In genomic region chrX:19862634-19863236, GRCh38 we compare ENCODE assay signal across 19 cellular contexts. TPM values are rescaled to one million over a fixed set of nuclear protein-coding genes. Genes with fewer than 3 reads are reported as not detected.
DNase-seq lines count a peak whose midpoint lies in the region; FAIRE-seq and TF ChIP-seq lines count a peak whose summit lies in the region.
"Had no signal": no experiment of that assay in that cellular context is flagged by ENCODE, and none has a peak within 500 bp of the region (broad histone marks: within the 10 kb centered on the region; RNA-seq: fewer than 3 reads in every experiment).

No MANE protein-coding gene starts in this region.

- peak overlapping the region; percentile 97 for H3K27ac ChIP-seq in KOPT-K1 (ENCODE audit: low read depth, low read length, poor library complexity, severe bottlenecking)
- no peak overlapping the region for H3K27ac ChIP-seq in iPS-20b (ENCODE audit: low read length)
- peak overlapping the region; percentile 24 for H3K27ac ChIP-seq in vagina
- H3K27ac ChIP-seq in coronary artery = no peak overlapping the region
- H3K27ac ChIP-seq: sigmoid colon had no signal

- no peak for DNase-seq in GM19239 (ENCODE audit: insufficient read length, low spot score)
- DNase-seq in vagina (ENCODE audit: extremely low spot score in 2 of 2) = no peak
- no peak for DNase-seq in coronary artery (ENCODE audit: low spot score)
- DNase-seq in GM10248 (ENCODE audit: extremely low spot score) = no peak
- DNase-seq in NCI-H2171 treated with DMSO at 0.1 percent for 48 hours (lab: John Stamatoyannopoulos, UW) = no peak
- DNase-seq: activated naive CD8-positive, alpha-beta T cell treated with anti-CD3 and anti-CD28 coated beads for 36 hours; BE2C; foreskin melanocyte; Kasumi-1; left colon; mucosa of descending colon; NCI-H1417; occipital lobe; PC-3; sigmoid colon; stimulated activated CD4-positive, alpha-beta T cell treated with anti-CD3 and anti-CD28 coated beads, Interleukin-2, amount 100 ng/mL, for 24 hours; uterus had no signal

- CTCF ChIA-PET in GM10248 (lab: Yijun Ruan, JAX) = interaction anchor here (0.7 to 1.8 kb wide), 6 partner anchors 9 to 21 kb away, joined by 3 to 8 read pairs (median 3); no protein-coding TSS in a partner anchor

- no peaks in the 10 kb centered on the region for H3K9me3 ChIP-seq in KOPT-K1 (ENCODE audit: insufficient read depth, low read length, poor library complexity, severe bottlenecking)
- H3K9me3 ChIP-seq in iPS-20b (ENCODE audit: insufficient read depth, low read depth, low read length) = no peaks in the 10 kb centered on the region
- H3K9me3 ChIP-seq in vagina = no peaks in the 10 kb centered on the region
- H3K9me3 ChIP-seq: BE2C, mucosa of descending colon, sigmoid colon, uterus had no signal

- intact Hi-C loops in vagina (cut with DNase I) = no loop called here

- no peak for TF ChIP-seq CTCF in vagina (IDR thresholded peaks at IDR 0.05)
- no peak for TF ChIP-seq CTCF in coronary artery (IDR thresholded peaks at IDR 0.05)
- TF ChIP-seq CTCF in GM10248 (IDR thresholded peaks at IDR 0.05; ENCODE audit: control extremely low read depth, extremely low read depth, low read depth, missing control alignments) = no peak

- H3K36me3 ChIP-seq in KOPT-K1 (ENCODE audit: insufficient read depth, low read length) (no peaks in the 10 kb centered on the region), iPS-20b (ENCODE audit: insufficient read depth, low read depth, low read length) (no peaks in the 10 kb centered on the region), vagina (no peaks in the 10 kb centered on the region)
- H3K36me3 ChIP-seq: BE2C, sigmoid colon, uterus had no signal

- H3K27me3 ChIP-seq in iPS-20b (ENCODE audit: insufficient read depth, low read length) (no peaks in the 10 kb centered on the region; the same call in 1 of the 2 replicates), vagina (no peaks in the 10 kb centered on the region)
- H3K27me3 ChIP-seq: BE2C, sigmoid colon had no signal

- TF ChIP-seq POLR2A in vagina (IDR thresholded peaks at IDR 0.05) = no peak

- POLR2A ChIA-PET in GM10248 (lab: Yijun Ruan, JAX) = interaction anchor here (0.6 to 1.3 kb wide), 3 partner anchors 8 to 33 kb away, joined by 4 to 5 read pairs (median 5); no protein-coding TSS in a partner anchor

- H3K9ac ChIP-seq in iPS-20b (ENCODE audit: low read depth, low read length) = no peak overlapping the region

- H3K4me3 ChIP-seq in iPS-20b (ENCODE audit: low read length) = 0 out of 2 replicates have a peak overlapping the region, but pooled peaks have one; percentile 3
- H3K4me3 ChIP-seq in vagina = no peak overlapping the region
- H3K4me3 ChIP-seq in coronary artery = no peak overlapping the region
- H3K4me3 ChIP-seq: mucosa of descending colon, sigmoid colon, uterus had no signal

- H3K4me1 ChIP-seq in iPS-20b (ENCODE audit: insufficient read depth, low read length) = peaks cover 21% of the 10 kb centered on the region; the same call in 1 of the 2 replicates
- H3K4me1 ChIP-seq in vagina = peaks cover 20% of the 10 kb centered on the region
- H3K4me1 ChIP-seq: BE2C, sigmoid colon, uterus had no signal

- FAIRE-seq in GM19239 (lab: Jason Lieb, UNC) = peak; percentile 44

RNA-seq across cellular contexts. Expression of gene SH3KBP1, which starts 24.7 kb away (rescaled TPM):
- total RNA-seq in vagina = 16.9 TPM

Comparison
In these comparisons a context has a peak if more than half of its experiments do, and no peak if none do; other contexts are left out.
1. H3K27ac ChIP-seq: peak in KOPT-K1 (single experiment) and vagina (single experiment); none in iPS-20b (single experiment) and coronary artery (0 of 2).